In the genomic region with DNA sequence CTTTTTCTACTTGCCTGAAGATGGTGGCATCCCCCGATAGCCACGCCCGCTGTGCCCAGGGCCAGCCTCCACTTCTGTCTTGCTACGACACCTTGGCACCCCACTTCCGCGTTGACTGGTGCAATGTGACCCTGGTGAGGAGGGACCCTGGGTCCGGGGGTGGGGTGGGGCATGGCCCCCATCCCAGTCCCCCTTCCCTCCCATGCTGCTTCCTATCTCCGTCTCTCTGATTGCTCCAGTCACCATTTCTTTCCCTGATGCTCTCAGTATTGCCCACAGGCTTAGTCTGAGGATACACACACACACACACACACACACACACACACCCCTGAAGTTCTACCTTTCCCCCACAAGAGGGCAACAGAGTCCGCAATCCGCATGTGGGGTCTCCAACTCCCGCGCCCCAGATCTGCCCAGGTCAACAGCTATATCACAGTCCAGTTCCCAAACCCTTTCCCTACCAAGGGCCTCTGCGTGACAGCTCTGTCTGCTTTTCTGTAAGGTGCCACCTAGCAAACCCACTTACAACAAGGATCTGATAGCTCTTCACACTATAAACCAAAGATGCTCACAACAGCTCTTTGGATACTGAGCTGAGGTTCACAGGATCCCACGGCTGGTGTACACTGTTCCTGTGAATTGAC, we compare ENCODE assay signal across 1 cellular context.
TF ChIP-seq lines count a peak whose summit lies in the region.

No MANE protein-coding gene starts in this region.

TF ChIP-seq in HepG2, 621 proteins besides CTCF, POLR2A, EP300 and RAD21 (continued from another document and continues in another):
- TF ChIP-seq KIAA2018 (CRISPR knock-in tag; IDR thresholded peaks at IDR 0.05; ENCODE audit: borderline replicate concordance): no peak
- TF ChIP-seq MTF1 (CRISPR knock-in tag; IDR thresholded peaks at IDR 0.05): no peak
- TF ChIP-seq ZNF598 (CRISPR knock-in tag; IDR thresholded peaks at IDR 0.05; ENCODE audit: borderline replicate concordance): 0 out of 2 replicates have a peak, but pooled peaks have one; percentile 73
- no peak for TF ChIP-seq ELF1 (CRISPR knock-in tag; IDR thresholded peaks at IDR 0.05)
- no peak for TF ChIP-seq TBX2 (CRISPR knock-in tag; IDR thresholded peaks at IDR 0.05; ENCODE audit: borderline replicate concordance)
- TF ChIP-seq REPIN1 (CRISPR knock-in tag; IDR thresholded peaks at IDR 0.05; ENCODE audit: borderline replicate concordance, low read depth): 0 out of 2 replicates have a peak, but pooled peaks have one; percentile 24
- no peak for TF ChIP-seq ZNF296 (CRISPR knock-in tag; conservative IDR thresholded peaks at IDR 0.05)
- TF ChIP-seq TFE3 (CRISPR knock-in tag; IDR thresholded peaks at IDR 0.05): no peak
- no peak for TF ChIP-seq RXRA (CRISPR knock-in tag; IDR thresholded peaks at IDR 0.05)
- no peak for TF ChIP-seq GMEB2 (CRISPR knock-in tag; IDR thresholded peaks at IDR 0.05; ENCODE audit: low read depth)
- no peak for TF ChIP-seq HNRNPUL1 (IDR thresholded peaks at IDR 0.05; ENCODE audit: low read depth, low read length)
- TF ChIP-seq MAZ (IDR thresholded peaks at IDR 0.05; ENCODE audit: borderline replicate concordance, low read depth, low read length): peak; percentile 28; the same call in 1 of the 2 replicates
- TF ChIP-seq MAZ (CRISPR knock-in tag; IDR thresholded peaks at IDR 0.05; ENCODE audit: low read depth): no peak
- no peak for TF ChIP-seq NCOA2 (CRISPR knock-in tag; IDR thresholded peaks at IDR 0.05)
- TF ChIP-seq ZSCAN31 (CRISPR knock-in tag; IDR thresholded peaks at IDR 0.05; ENCODE audit: low read depth): no peak
- no peak for TF ChIP-seq TOPORS (CRISPR knock-in tag; IDR thresholded peaks at IDR 0.05)
- TF ChIP-seq, protein P1, sequence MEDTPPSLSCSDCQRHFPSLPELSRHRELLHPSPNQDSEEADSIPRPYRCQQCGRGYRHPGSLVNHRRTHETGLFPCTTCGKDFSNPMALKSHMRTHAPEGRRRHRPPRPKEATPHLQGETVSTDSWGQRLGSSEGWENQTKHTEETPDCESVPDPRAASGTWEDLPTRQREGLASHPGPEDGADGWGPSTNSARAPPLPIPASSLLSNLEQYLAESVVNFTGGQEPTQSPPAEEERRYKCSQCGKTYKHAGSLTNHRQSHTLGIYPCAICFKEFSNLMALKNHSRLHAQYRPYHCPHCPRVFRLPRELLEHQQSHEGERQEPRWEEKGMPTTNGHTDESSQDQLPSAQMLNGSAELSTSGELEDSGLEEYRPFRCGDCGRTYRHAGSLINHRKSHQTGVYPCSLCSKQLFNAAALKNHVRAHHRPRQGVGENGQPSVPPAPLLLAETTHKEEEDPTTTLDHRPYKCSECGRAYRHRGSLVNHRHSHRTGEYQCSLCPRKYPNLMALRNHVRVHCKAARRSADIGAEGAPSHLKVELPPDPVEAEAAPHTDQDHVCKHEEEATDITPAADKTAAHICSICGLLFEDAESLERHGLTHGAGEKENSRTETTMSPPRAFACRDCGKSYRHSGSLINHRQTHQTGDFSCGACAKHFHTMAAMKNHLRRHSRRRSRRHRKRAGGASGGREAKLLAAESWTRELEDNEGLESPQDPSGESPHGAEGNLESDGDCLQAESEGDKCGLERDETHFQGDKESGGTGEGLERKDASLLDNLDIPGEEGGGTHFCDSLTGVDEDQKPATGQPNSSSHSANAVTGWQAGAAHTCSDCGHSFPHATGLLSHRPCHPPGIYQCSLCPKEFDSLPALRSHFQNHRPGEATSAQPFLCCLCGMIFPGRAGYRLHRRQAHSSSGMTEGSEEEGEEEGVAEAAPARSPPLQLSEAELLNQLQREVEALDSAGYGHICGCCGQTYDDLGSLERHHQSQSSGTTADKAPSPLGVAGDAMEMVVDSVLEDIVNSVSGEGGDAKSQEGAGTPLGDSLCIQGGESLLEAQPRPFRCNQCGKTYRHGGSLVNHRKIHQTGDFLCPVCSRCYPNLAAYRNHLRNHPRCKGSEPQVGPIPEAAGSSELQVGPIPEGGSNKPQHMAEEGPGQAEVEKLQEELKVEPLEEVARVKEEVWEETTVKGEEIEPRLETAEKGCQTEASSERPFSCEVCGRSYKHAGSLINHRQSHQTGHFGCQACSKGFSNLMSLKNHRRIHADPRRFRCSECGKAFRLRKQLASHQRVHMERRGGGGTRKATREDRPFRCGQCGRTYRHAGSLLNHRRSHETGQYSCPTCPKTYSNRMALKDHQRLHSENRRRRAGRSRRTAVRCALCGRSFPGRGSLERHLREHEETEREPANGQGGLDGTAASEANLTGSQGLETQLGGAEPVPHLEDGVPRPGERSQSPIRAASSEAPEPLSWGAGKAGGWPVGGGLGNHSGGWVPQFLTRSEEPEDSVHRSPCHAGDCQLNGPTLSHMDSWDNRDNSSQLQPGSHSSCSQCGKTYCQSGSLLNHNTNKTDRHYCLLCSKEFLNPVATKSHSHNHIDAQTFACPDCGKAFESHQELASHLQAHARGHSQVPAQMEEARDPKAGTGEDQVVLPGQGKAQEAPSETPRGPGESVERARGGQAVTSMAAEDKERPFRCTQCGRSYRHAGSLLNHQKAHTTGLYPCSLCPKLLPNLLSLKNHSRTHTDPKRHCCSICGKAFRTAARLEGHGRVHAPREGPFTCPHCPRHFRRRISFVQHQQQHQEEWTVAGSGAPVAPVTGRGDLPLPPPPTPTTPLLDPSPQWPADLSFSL (CRISPR knock-in tag; IDR thresholded peaks at IDR 0.05): peak; percentile 78
- TF ChIP-seq SIX4 (CRISPR knock-in tag; IDR thresholded peaks at IDR 0.05): no peak
- no peak for TF ChIP-seq SALL1 (CRISPR knock-in tag; IDR thresholded peaks at IDR 0.05)
- TF ChIP-seq SP1 (IDR thresholded peaks at IDR 0.05): no peak
- TF ChIP-seq SP1 (CRISPR knock-in tag; IDR thresholded peaks at IDR 0.05): peak; percentile 20; the same call in 1 of the 2 replicates
- TF ChIP-seq ZNF773 (CRISPR knock-in tag; IDR thresholded peaks at IDR 0.05; ENCODE audit: borderline replicate concordance): no peak
- no peak for TF ChIP-seq BHLHE40 (IDR thresholded peaks at IDR 0.05; ENCODE audit: low read length)
- TF ChIP-seq ZNF788 (CRISPR knock-in tag; IDR thresholded peaks at IDR 0.05; ENCODE audit: borderline replicate concordance): 0 out of 2 replicates have a peak, but pooled peaks have one; percentile 29
- no peak for TF ChIP-seq SMARCE1 (IDR thresholded peaks at IDR 0.05; ENCODE audit: borderline replicate concordance)
- TF ChIP-seq GLI4 (CRISPR knock-in tag; IDR thresholded peaks at IDR 0.05; ENCODE audit: borderline replicate concordance): no peak
- TF ChIP-seq RXRB (CRISPR knock-in tag; IDR thresholded peaks at IDR 0.05; ENCODE audit: borderline replicate concordance): no peak
- no peak for TF ChIP-seq HNF4G (IDR thresholded peaks at IDR 0.05; ENCODE audit: borderline replicate concordance, low read depth, low read length)
- TF ChIP-seq HNF4G (CRISPR knock-in tag; IDR thresholded peaks at IDR 0.05; ENCODE audit: borderline replicate concordance, low read depth): no peak
- TF ChIP-seq NONO (IDR thresholded peaks at IDR 0.05): no peak
- TF ChIP-seq NONO (CRISPR knock-in tag; conservative IDR thresholded peaks at IDR 0.05): no peak
- TF ChIP-seq, protein P2, sequence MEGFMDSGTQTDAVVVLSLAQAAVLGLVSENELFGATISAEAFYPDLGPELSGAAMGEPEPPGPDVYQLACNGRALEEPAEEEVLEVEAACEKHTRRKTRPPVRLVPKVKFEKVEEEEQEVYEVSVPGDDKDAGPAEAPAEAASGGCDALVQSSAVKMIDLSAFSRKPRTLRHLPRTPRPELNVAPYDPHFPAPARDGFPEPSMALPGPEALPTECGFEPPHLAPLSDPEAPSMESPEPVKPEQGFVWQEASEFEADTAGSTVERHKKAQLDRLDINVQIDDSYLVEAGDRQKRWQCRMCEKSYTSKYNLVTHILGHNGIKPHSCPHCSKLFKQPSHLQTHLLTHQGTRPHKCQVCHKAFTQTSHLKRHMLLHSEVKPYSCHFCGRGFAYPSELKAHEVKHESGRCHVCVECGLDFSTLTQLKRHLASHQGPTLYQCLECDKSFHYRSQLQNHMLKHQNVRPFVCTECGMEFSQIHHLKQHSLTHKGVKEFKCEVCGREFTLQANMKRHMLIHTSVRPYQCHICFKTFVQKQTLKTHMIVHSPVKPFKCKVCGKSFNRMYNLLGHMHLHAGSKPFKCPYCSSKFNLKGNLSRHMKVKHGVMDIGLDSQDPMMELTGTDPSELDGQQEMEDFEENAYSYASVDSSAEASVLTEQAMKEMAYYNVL (CRISPR knock-in tag; IDR thresholded peaks at IDR 0.05; ENCODE audit: borderline replicate concordance): 0 out of 2 replicates have a peak, but pooled peaks have one; percentile 23
- TF ChIP-seq, protein P3, sequence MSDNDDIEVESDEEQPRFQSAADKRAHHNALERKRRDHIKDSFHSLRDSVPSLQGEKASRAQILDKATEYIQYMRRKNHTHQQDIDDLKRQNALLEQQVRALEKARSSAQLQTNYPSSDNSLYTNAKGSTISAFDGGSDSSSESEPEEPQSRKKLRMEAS (IDR thresholded peaks at IDR 0.05): no peak
- no peak for TF ChIP-seq CBFB (CRISPR knock-in tag; IDR thresholded peaks at IDR 0.05)
- TF ChIP-seq ZNF383 (CRISPR knock-in tag; IDR thresholded peaks at IDR 0.05; ENCODE audit: borderline replicate concordance): no peak
- 0 out of 2 replicates have a peak, but pooled peaks have one; percentile 6 for TF ChIP-seq SUZ12 (IDR thresholded peaks at IDR 0.05; ENCODE audit: low read depth, low read length)
- 0 out of 2 replicates have a peak, but pooled peaks have one; percentile 26 for TF ChIP-seq JUND (CRISPR knock-in tag; IDR thresholded peaks at IDR 0.05)
- TF ChIP-seq SMAD9 (CRISPR knock-in tag; IDR thresholded peaks at IDR 0.05): no peak
- 0 out of 2 replicates have a peak, but pooled peaks have one; percentile 13 for TF ChIP-seq SP5 (CRISPR knock-in tag; IDR thresholded peaks at IDR 0.05; ENCODE audit: borderline replicate concordance, low read depth)
- peak; percentile 41 for TF ChIP-seq ZNF883 (CRISPR knock-in tag; IDR thresholded peaks at IDR 0.05; ENCODE audit: not compliant biosample characterization)
- no peak for TF ChIP-seq NFIB (CRISPR knock-in tag; IDR thresholded peaks at IDR 0.05; ENCODE audit: borderline replicate concordance)
